ENCODE assay signal across 9 cellular contexts in the genomic region with DNA sequence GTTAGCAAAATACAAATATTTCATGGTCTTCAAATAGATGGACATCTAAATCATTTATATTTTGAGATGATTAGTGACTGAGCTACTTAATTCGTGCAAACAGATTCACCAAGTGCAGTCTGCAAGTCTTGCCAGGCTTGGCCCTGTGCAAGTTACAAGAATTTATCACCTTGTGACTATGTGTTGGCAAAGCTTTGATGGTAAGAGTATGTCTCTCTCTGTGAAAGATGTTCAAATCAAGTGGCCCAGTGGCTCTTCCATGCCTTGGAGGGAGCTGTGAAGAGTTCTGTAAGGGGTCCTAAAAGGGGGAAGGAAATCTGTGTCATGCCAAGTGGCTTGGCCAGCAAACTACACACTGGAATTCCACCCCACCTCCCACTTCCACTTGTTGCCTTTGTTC.
"Had no signal": no experiment of that assay in that cellular context is flagged by ENCODE, and none has a peak within 500 bp of the region (broad histone marks: within the 10 kb centered on the region; RNA-seq: fewer than 3 reads in every experiment).

No MANE protein-coding gene starts in this region.

- DNase-seq: GOT3, HFFc6, KBM-7 had no signal

- H3K27ac ChIP-seq: HL-60, KMS-11 had no signal

- H3K27me3 Mint-ChIP-seq: IgD-negative memory B cell had no signal

- H3K4me1 ChIP-seq: HAP-1 had no signal

- H3K36me3 ChIP-seq: HAP-1 had no signal

- H3K9ac ChIP-seq: KMS-11 had no signal

- H3K4me1 Mint-ChIP-seq: IgD-negative memory B cell had no signal

- H3K9me3 Mint-ChIP-seq: HFFc6 had no signal

- H3K9me3 ChIP-seq: HAP-1 had no signal

- H3K4me3 Mint-ChIP-seq: HFFc6, IgD-negative memory B cell had no signal

- H3K27ac Mint-ChIP-seq: HFFc6, IgD-negative memory B cell had no signal

- H3K4me3 ChIP-seq: HAP-1 had no signal

- ATAC-seq: HCT116, HepG2 had no signal
